In the genomic region with DNA sequence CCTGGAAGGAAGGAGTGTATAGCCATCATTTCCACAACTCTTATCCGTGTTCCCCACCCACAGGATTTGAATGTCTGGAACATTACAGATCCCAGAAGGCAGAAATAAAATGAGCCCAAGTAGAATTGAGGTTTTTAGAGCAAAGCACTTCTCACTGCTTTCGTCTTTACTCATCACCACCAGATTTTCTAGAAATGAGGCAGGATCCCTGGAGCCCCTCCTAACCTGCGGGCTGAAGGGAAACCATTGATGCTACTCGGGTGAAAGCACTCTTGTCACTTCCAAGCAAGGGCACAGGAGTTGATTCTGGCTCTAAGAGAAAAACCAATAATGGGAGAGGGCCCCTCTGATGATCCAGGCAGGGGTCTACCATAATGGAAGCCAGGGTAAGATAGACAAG, we compare ENCODE assay signal across 30 cellular contexts. TPM values are rescaled to one million over a fixed set of nuclear protein-coding genes. Genes with fewer than 3 reads are reported as not detected.
DNase-seq lines count a peak whose midpoint lies in the region; ATAC-seq lines count a peak whose summit lies in the region.
"Had no signal": no experiment of that assay in that cellular context is flagged by ENCODE, and none has a peak within 500 bp of the region (broad histone marks: within the 10 kb centered on the region; RNA-seq: fewer than 3 reads in every experiment).

No MANE protein-coding gene starts in this region.

- H3K27ac Mint-ChIP-seq in activated CD8-positive, alpha-beta T cell treated with anti-CD3 and anti-CD28 coated beads, Interleukin-2, amount 10 ng/mL, durations not matched to agents 7 days and 5 days, result peak overlapping the region; percentile 10
- H3K27ac Mint-ChIP-seq: activated naive CD8-positive, alpha-beta T cell treated with anti-CD3 and anti-CD28 coated beads, Interleukin-2, amount 10 ng/mL, durations not matched to agents 7 days and 5 days; H9; immature natural killer cell; nephron had no signal

- H3K4me3 ChIP-seq in HAP-1, result no peak overlapping the region
- H3K4me3 ChIP-seq: colonic mucosa, mucosa of descending colon, psoas muscle, testis had no signal

- in situ Hi-C loops in HAP-1 (cut with MboI; ENCODE audit: low sequenced_read_pairs), result loop anchor here (10.0 kb wide), 1 partner anchor 65 kb away; no protein-coding TSS in a partner anchor

- DNase-seq in activated CD4-positive, alpha-beta T cell treated with anti-CD3 and anti-CD28 coated beads for 48 hours, result peak; percentile 49
- no peak for DNase-seq in activated CD4-positive, alpha-beta T cell treated with anti-CD3 and anti-CD28 coated beads, Interleukin-2, amount 50 U/mL, for 4 hours
- DNase-seq in stimulated activated CD4-positive, alpha-beta T cell treated with anti-CD3 and anti-CD28 coated beads, Interleukin-15, amount 100 ng/mL, for 24 hours, result peak; percentile 43
- no peak for DNase-seq in stimulated activated CD4-positive, alpha-beta T cell treated with anti-CD3 and anti-CD28 coated beads, Interleukin-12 subunit alpha, Interleukin-12 subunit beta, amount 100 ng/mL, for 4 hours
- no peak for DNase-seq in activated CD8-positive, alpha-beta T cell treated with anti-CD3 and anti-CD28 coated beads, Interleukin-2, amount 10 ng/mL, durations not matched to agents 7 days and 5 days
- peak; percentile 60 for DNase-seq in stimulated activated CD8-positive, alpha-beta memory T cell treated with anti-CD3 and anti-CD28 coated beads, Interleukin-4, amount 100 ng/mL, for 48 hours
- no peak for DNase-seq in HAP-1 (ENCODE audit: low spot score in 2 of 2)
- DNase-seq: 8988T; activated CD4-positive, alpha-beta T cell treated with anti-CD3 and anti-CD28 coated beads for 1 hour; activated naive CD8-positive, alpha-beta T cell treated with anti-CD3 and anti-CD28 coated beads, Interleukin-2, amount 10 ng/mL, durations not matched to agents 7 days and 5 days; C1 segment of cervical spinal cord; colonic mucosa; DMS153; effector memory CD4-positive, alpha-beta T cell; H9; hypothalamus; immature natural killer cell; left cardiac atrium; mucosa of descending colon; NCI-H1436; NCI-H2107; NCI-H345; psoas muscle; stimulated activated naive CD8-positive, alpha-beta T cell treated with anti-CD3 and anti-CD28 coated beads, Interleukin-15, Interleukin-2, amounts not matched to agents 100 U/mL and 50 U/mL, for 24 hours; testis had no signal

- no peak for ATAC-seq in activated CD8-positive, alpha-beta T cell treated with anti-CD3 and anti-CD28 coated beads, Interleukin-2, amount 10 ng/mL, durations not matched to agents 7 days and 5 days
- ATAC-seq in GM18873 (IDR thresholded peaks at IDR 0.05; ENCODE audit: low FRiP score, unreplicated experiment), result no peak
- ATAC-seq: left cardiac atrium; mucosa of descending colon; psoas muscle; Right ventricle myocardium inferior; sciatic nerve; SK-N-SH treated with all-trans-retinoic acid at 6 μM for 48 hours; stimulated activated naive CD8-positive, alpha-beta T cell treated with anti-CD3 and anti-CD28 coated beads, Interleukin-15, Interleukin-2, amounts not matched to agents 100 U/mL and 50 U/mL, for 24 hours had no signal

- CTCF ChIA-PET in activated CD8-positive, alpha-beta T cell treated with anti-CD3 and anti-CD28 coated beads, Interleukin-2, amount 10 ng/mL, durations not matched to agents 7 days and 5 days (lab: Charles Lee), result interaction anchor here (1.0 to 2.3 kb wide), 2 partner anchors 30 to 32 kb away, joined by 3 to 12 read pairs; no protein-coding TSS in a partner anchor

- H3K4me3 Mint-ChIP-seq in activated CD8-positive, alpha-beta T cell treated with anti-CD3 and anti-CD28 coated beads, Interleukin-2, amount 10 ng/mL, durations not matched to agents 7 days and 5 days, result no peak overlapping the region
- H3K4me3 Mint-ChIP-seq: activated naive CD8-positive, alpha-beta T cell treated with anti-CD3 and anti-CD28 coated beads, Interleukin-2, amount 10 ng/mL, durations not matched to agents 7 days and 5 days; H9; immature natural killer cell; nephron had no signal

- POLR2A ChIA-PET in activated CD8-positive, alpha-beta T cell treated with anti-CD3 and anti-CD28 coated beads, Interleukin-2, amount 10 ng/mL, durations not matched to agents 7 days and 5 days (lab: Charles Lee), result interaction anchor here (0.6 to 2.8 kb wide), 4 partner anchors 15 to 66 kb away, joined by 3 to 18 read pairs (median 4); partner anchors contain the start of gene SPAG5

- no peaks in the 10 kb centered on the region for H3K9me3 ChIP-seq in HAP-1
- H3K9me3 ChIP-seq: colonic mucosa, mucosa of descending colon, psoas muscle, testis had no signal

- H3K9me3 Mint-ChIP-seq in activated CD8-positive, alpha-beta T cell treated with anti-CD3 and anti-CD28 coated beads, Interleukin-2, amount 10 ng/mL, durations not matched to agents 7 days and 5 days (ENCODE audit: insufficient read depth), result no peaks in the 10 kb centered on the region
- H3K9me3 Mint-ChIP-seq: activated naive CD8-positive, alpha-beta T cell treated with anti-CD3 and anti-CD28 coated beads, Interleukin-2, amount 10 ng/mL, durations not matched to agents 7 days and 5 days; H9; immature natural killer cell; nephron had no signal

- peaks cover 48% of the 10 kb centered on the region for H3K36me3 Mint-ChIP-seq in activated CD8-positive, alpha-beta T cell treated with anti-CD3 and anti-CD28 coated beads, Interleukin-2, amount 10 ng/mL, durations not matched to agents 7 days and 5 days (ENCODE audit: low read depth)

- no peaks in the 10 kb centered on the region for H3K27me3 Mint-ChIP-seq in activated CD8-positive, alpha-beta T cell treated with anti-CD3 and anti-CD28 coated beads, Interleukin-2, amount 10 ng/mL, durations not matched to agents 7 days and 5 days (ENCODE audit: low read depth)
- H3K27me3 Mint-ChIP-seq: activated naive CD8-positive, alpha-beta T cell treated with anti-CD3 and anti-CD28 coated beads, Interleukin-2, amount 10 ng/mL, durations not matched to agents 7 days and 5 days had no signal

- H3K36me3 ChIP-seq in HAP-1 (replicated peaks), result peaks cover 69% of the 10 kb centered on the region
- H3K36me3 ChIP-seq: colonic mucosa had no signal

- peaks cover 34% of the 10 kb centered on the region for H3K4me1 Mint-ChIP-seq in activated CD8-positive, alpha-beta T cell treated with anti-CD3 and anti-CD28 coated beads, Interleukin-2, amount 10 ng/mL, durations not matched to agents 7 days and 5 days (ENCODE audit: low read depth)

- no peaks in the 10 kb centered on the region for H3K27me3 ChIP-seq in HAP-1 (ENCODE audit: low read depth)
- H3K27me3 ChIP-seq: colonic mucosa, testis had no signal

- peaks cover 4% of the 10 kb centered on the region for H3K4me1 ChIP-seq in HAP-1
- H3K4me1 ChIP-seq: colonic mucosa, psoas muscle had no signal

RNA-seq across cellular contexts. Expression of gene ALDOC, which starts 2.8 kb away (rescaled TPM):
- total RNA-seq in activated CD8-positive, alpha-beta T cell treated with anti-CD3 and anti-CD28 coated beads, Interleukin-2, amount 10 ng/mL, durations not matched to agents 7 days and 5 days, result 10 to 100 TPM; 97.3 to 99.7 TPM

RNA-seq across cellular contexts. Expression of gene PIGS, which starts 8.2 kb away (rescaled TPM):
- total RNA-seq in activated CD8-positive, alpha-beta T cell treated with anti-CD3 and anti-CD28 coated beads, Interleukin-2, amount 10 ng/mL, durations not matched to agents 7 days and 5 days, result 10 to 100 TPM; 60.0 to 61.1 TPM

RNA-seq across cellular contexts. Expression of gene SPAG5, which starts 19.3 kb away (rescaled TPM):
- 100 to 1,000 TPM; 162 to 170 TPM for total RNA-seq in activated CD8-positive, alpha-beta T cell treated with anti-CD3 and anti-CD28 coated beads, Interleukin-2, amount 10 ng/mL, durations not matched to agents 7 days and 5 days

RNA-seq across cellular contexts. Expression of gene UNC119, which starts 27.1 kb away (rescaled TPM):
- total RNA-seq in activated CD8-positive, alpha-beta T cell treated with anti-CD3 and anti-CD28 coated beads, Interleukin-2, amount 10 ng/mL, durations not matched to agents 7 days and 5 days, result 10 to 100 TPM; 41.6 to 48.1 TPM

RNA-seq across cellular contexts. Expression of gene RSKR, which starts 34.5 kb away (rescaled TPM):
- 10 to 100 TPM; 23.0 to 28.7 TPM for total RNA-seq in activated CD8-positive, alpha-beta T cell treated with anti-CD3 and anti-CD28 coated beads, Interleukin-2, amount 10 ng/mL, durations not matched to agents 7 days and 5 days

Comparison
In these comparisons a context has a peak if more than half of its experiments do, and no peak if none do; other contexts are left out.
1. DNase-seq: peak in activated CD4-positive, alpha-beta T cell treated with anti-CD3 and anti-CD28 coated beads for 48 hours (single experiment), stimulated activated CD4-positive, alpha-beta T cell treated with anti-CD3 and anti-CD28 coated beads, Interleukin-15, amount 100 ng/mL, for 24 hours (single experiment) and stimulated activated CD8-positive, alpha-beta memory T cell treated with anti-CD3 and anti-CD28 coated beads, Interleukin-4, amount 100 ng/mL, for 48 hours (single experiment); none in activated CD4-positive, alpha-beta T cell treated with anti-CD3 and anti-CD28 coated beads, Interleukin-2, amount 50 U/mL, for 4 hours (0 of 2), stimulated activated CD4-positive, alpha-beta T cell treated with anti-CD3 and anti-CD28 coated beads, Interleukin-12 subunit alpha, Interleukin-12 subunit beta, amount 100 ng/mL, for 4 hours (single experiment), activated CD8-positive, alpha-beta T cell treated with anti-CD3 and anti-CD28 coated beads, Interleukin-2, amount 10 ng/mL, durations not matched to agents 7 days and 5 days (single experiment) and HAP-1 (0 of 2).